In genomic region chr17:75077072-75077489, GRCh38 we compare ENCODE assay signal across 9 cellular contexts. TPM values are rescaled to one million over a fixed set of nuclear protein-coding genes. Genes with fewer than 3 reads are reported as not detected.
DNase-seq lines count a peak whose midpoint lies in the region; ATAC-seq and TF ChIP-seq lines count a peak whose summit lies in the region.
"Had no signal": no experiment of that assay in that cellular context is flagged by ENCODE, and none has a peak within 500 bp of the region (broad histone marks: within the 10 kb centered on the region; RNA-seq: fewer than 3 reads in every experiment).

No MANE protein-coding gene starts in this region.

- peak overlapping the region; percentile 82 for H2AFZ ChIP-seq in OCI-LY3 (ENCODE audit: low read depth, low read length)

- no peak for TF ChIP-seq CTCF in DOHH2 (IDR thresholded peaks at IDR 0.05; ENCODE audit: low read depth, low read length, poor library complexity, severe bottlenecking)
- no peak for TF ChIP-seq CTCF in OCI-LY3 (IDR thresholded peaks at IDR 0.05; ENCODE audit: low read depth, low read length)
- no peak for TF ChIP-seq CTCF in fibroblast of villous mesenchyme (IDR thresholded peaks at IDR 0.05; ENCODE audit: insufficient read depth, low read depth, low read length)

- H3K4me1 ChIP-seq in DOHH2 (ENCODE audit: control insufficient read depth, low read length) (peaks cover 10% of the 10 kb centered on the region), OCI-LY3 (ENCODE audit: low read length) (peaks cover 31% of the 10 kb centered on the region), rectal smooth muscle tissue (ENCODE audit: control insufficient read depth, insufficient read depth, low read length) (peaks cover 3% of the 10 kb centered on the region)

- ATAC-seq in GM19463 (IDR thresholded peaks at IDR 0.05; ENCODE audit: unreplicated experiment) (no peak), GM18511 (IDR thresholded peaks at IDR 0.05; ENCODE audit: unreplicated experiment) (no peak)

- H3K27ac ChIP-seq in DOHH2 (ENCODE audit: low read depth, low read length) = no peak overlapping the region
- H3K27ac ChIP-seq in OCI-LY3 (ENCODE audit: low read length) = no peak overlapping the region
- peak overlapping the region; percentile 86 for H3K27ac ChIP-seq in rectal smooth muscle tissue (ENCODE audit: low read depth, low read length)
- H3K27ac ChIP-seq: SJCRH30 had no signal

- H3F3A ChIP-seq in DOHH2 (ENCODE audit: control insufficient read depth, insufficient read depth) = no peaks in the 10 kb centered on the region

- H4K20me1 ChIP-seq in DOHH2 (ENCODE audit: control insufficient read depth, insufficient read depth, low read depth, low read length) (no peaks in the 10 kb centered on the region), OCI-LY3 (ENCODE audit: insufficient read depth, low read length) (no peaks in the 10 kb centered on the region)

- H3K9me2 ChIP-seq in DOHH2 (replicated peaks; ENCODE audit: control insufficient read depth, low read length) = no peaks in the 10 kb centered on the region

- no peaks in the 10 kb centered on the region for H3K9me3 ChIP-seq in DOHH2 (ENCODE audit: control insufficient read depth, insufficient read depth, low read length)
- no peaks in the 10 kb centered on the region for H3K9me3 ChIP-seq in OCI-LY3 (ENCODE audit: insufficient read depth, low read length)
- H3K9me3 ChIP-seq: SJCRH30 had no signal

- H3K9ac ChIP-seq in OCI-LY3 (ENCODE audit: low read length) (peak overlapping the region; percentile 79), rectal smooth muscle tissue (ENCODE audit: low read length) (peak overlapping the region; percentile 45)

- H3K27me3 ChIP-seq in DOHH2 (ENCODE audit: control insufficient read depth, low read length) = peaks cover 36% of the 10 kb centered on the region
- peaks cover under 1% of the 10 kb centered on the region; the same call in 1 of the 2 replicates for H3K27me3 ChIP-seq in OCI-LY3 (ENCODE audit: low read depth, low read length)
- no peaks in the 10 kb centered on the region for H3K27me3 ChIP-seq in rectal smooth muscle tissue (ENCODE audit: control insufficient read depth, insufficient read depth, low read length)
- H3K27me3 ChIP-seq: SJCRH30 had no signal

- DNase-seq in fibroblast of villous mesenchyme (ENCODE audit: low read depth) = no peak
- DNase-seq in NOMO-1 (lab: John Stamatoyannopoulos, UW; ENCODE audit: unreplicated experiment in 2 of 2) = no peak
- no peak for DNase-seq in effector CD4-positive, alpha-beta T cell
- DNase-seq: SJCRH30 had no signal

- H3K4me2 ChIP-seq in DOHH2 (ENCODE audit: low read length) = peak overlapping the region; percentile 71
- peak overlapping the region; percentile 100 for H3K4me2 ChIP-seq in OCI-LY3 (ENCODE audit: low read length)

- H3K79me2 ChIP-seq in DOHH2 (ENCODE audit: control insufficient read depth, low read length) (no peaks in the 10 kb centered on the region), OCI-LY3 (ENCODE audit: low read length) (no peaks in the 10 kb centered on the region)

- H3K36me3 ChIP-seq in DOHH2 (ENCODE audit: control insufficient read depth, low read length) = no peaks in the 10 kb centered on the region
- H3K36me3 ChIP-seq in OCI-LY3 (replicated peaks; ENCODE audit: low read depth, low read length) = no peaks in the 10 kb centered on the region
- H3K36me3 ChIP-seq in rectal smooth muscle tissue (ENCODE audit: control insufficient read depth, insufficient read depth, low read length) = no peaks in the 10 kb centered on the region
- H3K36me3 ChIP-seq: SJCRH30 had no signal

- H3K4me3 ChIP-seq in DOHH2 (ENCODE audit: low read length) = peak overlapping the region; percentile 57
- peak overlapping the region; percentile 80 for H3K4me3 ChIP-seq in OCI-LY3 (ENCODE audit: low read length)
- peak overlapping the region; percentile 21 for H3K4me3 ChIP-seq in fibroblast of villous mesenchyme (ENCODE audit: low read depth, low read length)
- peak overlapping the region; percentile 65 for H3K4me3 ChIP-seq in rectal smooth muscle tissue (ENCODE audit: low read length)
- H3K4me3 ChIP-seq: SJCRH30 had no signal

RNA-seq across cellular contexts. Expression of gene SLC16A5, which starts 10.7 kb away (rescaled TPM):
- total RNA-seq in fibroblast of villous mesenchyme = 5.6 and 6.4 TPM in 2 replicates

RNA-seq across cellular contexts. Expression of gene KCTD2, which starts 30.1 kb away (rescaled TPM):
- 16.4 and 22.5 TPM in 2 replicates for total RNA-seq in fibroblast of villous mesenchyme

RNA-seq across cellular contexts. Expression of gene ATP5PD, which starts 30.3 kb away (rescaled TPM):
- total RNA-seq in fibroblast of villous mesenchyme = 275 and 323 TPM in 2 replicates

RNA-seq across cellular contexts. Expression of gene ARMC7, which starts 32.7 kb away (rescaled TPM):
- 2.6 and 3.0 TPM in 2 replicates for total RNA-seq in fibroblast of villous mesenchyme

RNA-seq across cellular contexts. Expression of gene NT5C, which starts 54.5 kb away (rescaled TPM):
- 40.2 and 98.2 TPM in 2 replicates for total RNA-seq in fibroblast of villous mesenchyme

Comparison
In these comparisons a context has a peak if more than half of its experiments do, and no peak if none do; other contexts are left out.
1. H3K4me3 ChIP-seq: peak in every context shown above with its lines; median percentile 80 in OCI-LY3; 65 in rectal smooth muscle tissue; 57 in DOHH2; 21 in fibroblast of villous mesenchyme.